ENCODE assay signal across 17 cellular contexts in genomic region chr7:986766-987722, GRCh38. TPM values are rescaled to one million over a fixed set of nuclear protein-coding genes. Genes with fewer than 3 reads are reported as not detected.
"Had no signal": no experiment of that assay in that cellular context is flagged by ENCODE, and none has a peak within 500 bp of the region (broad histone marks: within the 10 kb centered on the region; RNA-seq: fewer than 3 reads in every experiment).

No MANE protein-coding gene starts in this region.

- H3K4me3 Mint-ChIP-seq: activated CD8-positive, alpha-beta T cell treated with anti-CD3 and anti-CD28 coated beads, Interleukin-2, amount 10 ng/mL, durations not matched to agents 7 days and 5 days; activated naive CD4-positive, alpha-beta T cell treated with anti-CD3 and anti-CD28 coated beads, Interleukin-2, amount 50 U/mL, for 24 hours had no signal

- H3K4me3 ChIP-seq: breast epithelium, lower lobe of right lung, skin epidermis, tibial nerve, vagina had no signal

- H3K27ac Mint-ChIP-seq: activated CD8-positive, alpha-beta T cell treated with anti-CD3 and anti-CD28 coated beads, Interleukin-2, amount 10 ng/mL, durations not matched to agents 7 days and 5 days; activated naive CD4-positive, alpha-beta T cell treated with anti-CD3 and anti-CD28 coated beads, Interleukin-2, amount 50 U/mL, for 24 hours had no signal

- DNase-seq: activated CD4-positive, alpha-beta T cell treated with anti-CD3 and anti-CD28 coated beads for 4 hours; activated CD8-positive, alpha-beta memory T cell treated with anti-CD3 and anti-CD28 coated beads, Interleukin-2, amount 50 U/mL, for 48 hours; activated CD8-positive, alpha-beta T cell treated with anti-CD3 and anti-CD28 coated beads, Interleukin-2, amount 10 ng/mL, durations not matched to agents 7 days and 5 days; hippocampal formation; lower lobe of right lung; midbrain; retina; WERI-Rb-1 had no signal

- H3K27me3 ChIP-seq: vagina had no signal

- H3K36me3 ChIP-seq: breast epithelium, lower lobe of right lung, neutrophil, tibial nerve, vagina, WERI-Rb-1 had no signal

- H3K27ac ChIP-seq: breast epithelium, lower lobe of right lung, neutrophil, skin epidermis, vagina, WERI-Rb-1 had no signal

- H3K9me3 Mint-ChIP-seq: activated naive CD4-positive, alpha-beta T cell treated with anti-CD3 and anti-CD28 coated beads, Interleukin-2, amount 50 U/mL, for 24 hours had no signal

- H3K4me1 Mint-ChIP-seq: activated naive CD4-positive, alpha-beta T cell treated with anti-CD3 and anti-CD28 coated beads, Interleukin-2, amount 50 U/mL, for 24 hours had no signal

- ATAC-seq: activated CD8-positive, alpha-beta T cell treated with anti-CD3 and anti-CD28 coated beads, Interleukin-2, amount 10 ng/mL, durations not matched to agents 7 days and 5 days; lower lobe of right lung had no signal

- H3K27me3 Mint-ChIP-seq: activated naive CD4-positive, alpha-beta T cell treated with anti-CD3 and anti-CD28 coated beads, Interleukin-2, amount 50 U/mL, for 24 hours had no signal

- H3K36me3 Mint-ChIP-seq: activated naive CD4-positive, alpha-beta T cell treated with anti-CD3 and anti-CD28 coated beads, Interleukin-2, amount 50 U/mL, for 24 hours had no signal

- H3K9me3 ChIP-seq: breast epithelium, lower lobe of right lung, neutrophil, tibial nerve, vagina had no signal

RNA-seq across cellular contexts. Expression of gene CYP2W1, which starts 4.1 kb away (rescaled TPM):
- total RNA-seq: activated CD8-positive, alpha-beta T cell treated with anti-CD3 and anti-CD28 coated beads, Interleukin-2, amount 10 ng/mL, durations not matched to agents 7 days and 5 days; breast epithelium; cerebellum; dermis microvascular lymphatic vessel endothelial cell; lower lobe of right lung; subcutaneous adipose tissue had no signal
